Comparison of ENCODE assay signal across 9 cellular contexts in the genomic region with DNA sequence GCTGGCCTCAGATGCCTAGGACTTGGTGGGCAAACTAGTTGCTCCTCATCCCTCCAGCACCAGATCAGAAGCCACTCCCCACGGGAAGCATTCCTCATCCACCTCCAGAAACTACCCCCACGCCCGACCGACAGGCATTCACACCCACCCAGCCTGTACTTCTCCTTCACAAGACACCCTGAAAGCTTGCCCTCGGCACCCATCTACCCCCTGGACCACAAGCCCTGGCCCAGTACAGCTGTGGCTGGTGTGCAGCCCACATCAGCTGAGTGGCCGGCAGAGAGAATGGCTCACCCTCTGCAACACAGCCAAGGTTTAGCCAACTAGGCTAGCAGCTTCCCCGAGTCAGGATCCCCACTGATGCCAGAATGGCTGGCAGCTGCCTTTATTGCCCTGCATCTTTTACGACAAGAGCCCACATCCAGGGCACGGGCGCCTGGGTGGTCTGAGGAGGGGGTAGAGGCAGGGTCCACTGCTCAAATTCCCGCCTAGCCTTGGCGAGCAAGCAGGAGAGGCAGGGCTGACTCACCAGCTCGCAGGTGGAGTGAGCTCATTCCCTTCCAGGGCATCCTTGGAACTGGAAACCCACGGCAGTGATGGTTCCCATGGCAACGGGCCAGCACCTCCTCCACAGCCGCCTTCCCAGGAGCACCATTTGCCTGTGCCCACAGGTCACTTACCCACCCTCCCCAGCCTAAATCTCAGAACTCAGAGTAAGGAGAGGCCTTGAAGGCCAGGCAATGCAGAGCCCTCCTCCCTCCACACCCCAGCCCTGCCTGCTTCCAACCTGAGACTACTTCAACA. TPM values are rescaled to one million over a fixed set of nuclear protein-coding genes. Genes with fewer than 3 reads are reported as not detected.
DNase-seq lines count a peak whose midpoint lies in the region; ATAC-seq, FAIRE-seq and TF ChIP-seq lines count a peak whose summit lies in the region.
"Had no signal": no experiment of that assay in that cellular context is flagged by ENCODE, and none has a peak within 500 bp of the region (broad histone marks: within the 10 kb centered on the region; RNA-seq: fewer than 3 reads in every experiment).

No MANE protein-coding gene starts in this region.

- H3K4me3 ChIP-seq in bronchial epithelial cell (ENCODE audit: low read depth, low read length): no peak overlapping the region
- no peak overlapping the region for H3K4me3 ChIP-seq in neutrophil (ENCODE audit: low read depth in 1 of 2, low read length in 1 of 2)
- H3K4me3 ChIP-seq in Karpas-422 (ENCODE audit: low read length): no peak overlapping the region

- H3K4me3 Mint-ChIP-seq in activated T-helper 17 cell treated with anti-CD3 and anti-CD28 coated beads, Interleukin-2, amount 50 U/mL, for 72 hours: no peak overlapping the region

- no peak overlapping the region for H3K4me2 ChIP-seq in Karpas-422 (ENCODE audit: low read depth, low read length, poor library complexity, severe bottlenecking)

- ATAC-seq in GM19467 (IDR thresholded peaks at IDR 0.05; ENCODE audit: unreplicated experiment): no peak
- ATAC-seq in HG03342 (IDR thresholded peaks at IDR 0.05; ENCODE audit: unreplicated experiment): no peak
- no peak for ATAC-seq in activated T-helper 17 cell treated with anti-CD3 and anti-CD28 coated beads, Interleukin-2, amount 50 U/mL, for 72 hours (replicated peaks)

- no peaks in the 10 kb centered on the region for H3K27me3 Mint-ChIP-seq in activated T-helper 17 cell treated with anti-CD3 and anti-CD28 coated beads, Interleukin-2, amount 50 U/mL, for 72 hours

- H3K27ac ChIP-seq in neutrophil (peak overlapping the region; percentile 97), Karpas-422 (ENCODE audit: low read length) (no peak overlapping the region)

- H3K4me1 Mint-ChIP-seq in activated T-helper 17 cell treated with anti-CD3 and anti-CD28 coated beads, Interleukin-2, amount 50 U/mL, for 72 hours: peaks cover 20% of the 10 kb centered on the region

- no peak overlapping the region for H2AFZ ChIP-seq in Karpas-422 (ENCODE audit: low read length)

- H3K9me3 Mint-ChIP-seq in activated T-helper 17 cell treated with anti-CD3 and anti-CD28 coated beads, Interleukin-2, amount 50 U/mL, for 72 hours: no peaks in the 10 kb centered on the region

- H3K36me3 Mint-ChIP-seq in activated T-helper 17 cell treated with anti-CD3 and anti-CD28 coated beads, Interleukin-2, amount 50 U/mL, for 72 hours (ENCODE audit: low read depth): no peaks in the 10 kb centered on the region

- DNase-seq in Caki2 (ENCODE audit: low read depth) (peak; percentile 43), NCI-H1417 treated with DMSO at 0.1 percent for 48 hours (lab: John Stamatoyannopoulos, UW) (peak; percentile 35), bronchial epithelial cell (ENCODE audit: low read depth) (peak; percentile 87), Karpas-422 (no peak)
- DNase-seq: stimulated activated CD8-positive, alpha-beta memory T cell treated with anti-CD3 and anti-CD28 coated beads, Interleukin-4, amount 100 ng/mL, for 48 hours had no signal

- H3K36me3 ChIP-seq in bronchial epithelial cell (ENCODE audit: control insufficient read depth, insufficient read depth, low read length) (peaks cover 11% of the 10 kb centered on the region), neutrophil (peaks cover 26% of the 10 kb centered on the region), Karpas-422 (ENCODE audit: insufficient read depth, low read length) (no peaks in the 10 kb centered on the region)

- no peaks in the 10 kb centered on the region; the same call in 1 of the 2 replicates for H4K20me1 ChIP-seq in Karpas-422 (ENCODE audit: insufficient read depth, low read depth, low read length)

- H3K4me1 ChIP-seq in neutrophil (ENCODE audit: control insufficient read depth in 1 of 2, insufficient read depth in 1 of 2, low read depth in 1 of 2, low read length in 1 of 2) (peaks cover 71 to 97% of the 10 kb centered on the region in 2 experiments), Karpas-422 (ENCODE audit: low read length) (no peaks in the 10 kb centered on the region)

- in situ Hi-C loops in Caki2 (cut with HindIII; ENCODE audit: low pct_unique_long_range_greater_than_20kb, low sequenced_read_pairs): no loop called here

- no peaks in the 10 kb centered on the region for H3K79me2 ChIP-seq in Karpas-422 (ENCODE audit: low read length)

- H3K9me3 ChIP-seq in neutrophil: no peaks in the 10 kb centered on the region
- no peaks in the 10 kb centered on the region for H3K9me3 ChIP-seq in Karpas-422 (ENCODE audit: low read length)

- FAIRE-seq in bronchial epithelial cell (lab: Jason Lieb, UNC): no peak

- no peak for TF ChIP-seq CTCF in bronchial epithelial cell (IDR thresholded peaks at IDR 0.05; ENCODE audit: insufficient read depth, low read length, severe bottlenecking)
- TF ChIP-seq CTCF in neutrophil (IDR thresholded peaks at IDR 0.05): no peak

- H3K27ac Mint-ChIP-seq in activated T-helper 17 cell treated with anti-CD3 and anti-CD28 coated beads, Interleukin-2, amount 50 U/mL, for 72 hours: no peak overlapping the region

- no peaks in the 10 kb centered on the region for H3K27me3 ChIP-seq in bronchial epithelial cell (ENCODE audit: control insufficient read depth, insufficient read depth, low read length)
- no peaks in the 10 kb centered on the region for H3K27me3 ChIP-seq in neutrophil
- H3K27me3 ChIP-seq in Karpas-422 (ENCODE audit: low read length): no peaks in the 10 kb centered on the region

- H3K9me2 ChIP-seq in Karpas-422 (replicated peaks; ENCODE audit: insufficient read depth, low read length): no peaks in the 10 kb centered on the region

- no peak overlapping the region for H3K9ac ChIP-seq in Karpas-422 (ENCODE audit: low read length)

RNA-seq across cellular contexts. Expression of a gene that starts 17.1 kb away (rescaled TPM):
- 53.5 and 57.0 TPM in 2 replicates for total RNA-seq in Caki2 (2014; rRNA removed; shearing (Covaris generic); ENCODE audit: low replicate concordance)
- 118 and 165 TPM in 2 replicates for total RNA-seq in bronchial epithelial cell
- 10 to 100 TPM; 38.3 to 54.1 TPM for total RNA-seq in activated T-helper 17 cell treated with anti-CD3 and anti-CD28 coated beads, Interleukin-2, amount 50 U/mL, for 72 hours
- total RNA-seq in Karpas-422 (2014; rRNA removed; shearing (Covaris generic); ENCODE audit: low replicate concordance): 1.1 TPM in 1 of 2 replicates, not detected in the other

Comparison
In these comparisons a context has a peak if more than half of its experiments do, and no peak if none do; other contexts are left out.
1. RNA of a gene that starts 17.1 kb away (total RNA-seq): 118 to 165 TPM in bronchial epithelial cell, 53.5 to 57.0 TPM in Caki2 and 38.3 to 54.1 TPM in activated T-helper 17 cell treated with anti-CD3 and anti-CD28 coated beads, Interleukin-2, amount 50 U/mL, for 72 hours; 1.1 TPM in Karpas-422; every median in the first group is over 10 times any median in the second.